In the genomic region with DNA sequence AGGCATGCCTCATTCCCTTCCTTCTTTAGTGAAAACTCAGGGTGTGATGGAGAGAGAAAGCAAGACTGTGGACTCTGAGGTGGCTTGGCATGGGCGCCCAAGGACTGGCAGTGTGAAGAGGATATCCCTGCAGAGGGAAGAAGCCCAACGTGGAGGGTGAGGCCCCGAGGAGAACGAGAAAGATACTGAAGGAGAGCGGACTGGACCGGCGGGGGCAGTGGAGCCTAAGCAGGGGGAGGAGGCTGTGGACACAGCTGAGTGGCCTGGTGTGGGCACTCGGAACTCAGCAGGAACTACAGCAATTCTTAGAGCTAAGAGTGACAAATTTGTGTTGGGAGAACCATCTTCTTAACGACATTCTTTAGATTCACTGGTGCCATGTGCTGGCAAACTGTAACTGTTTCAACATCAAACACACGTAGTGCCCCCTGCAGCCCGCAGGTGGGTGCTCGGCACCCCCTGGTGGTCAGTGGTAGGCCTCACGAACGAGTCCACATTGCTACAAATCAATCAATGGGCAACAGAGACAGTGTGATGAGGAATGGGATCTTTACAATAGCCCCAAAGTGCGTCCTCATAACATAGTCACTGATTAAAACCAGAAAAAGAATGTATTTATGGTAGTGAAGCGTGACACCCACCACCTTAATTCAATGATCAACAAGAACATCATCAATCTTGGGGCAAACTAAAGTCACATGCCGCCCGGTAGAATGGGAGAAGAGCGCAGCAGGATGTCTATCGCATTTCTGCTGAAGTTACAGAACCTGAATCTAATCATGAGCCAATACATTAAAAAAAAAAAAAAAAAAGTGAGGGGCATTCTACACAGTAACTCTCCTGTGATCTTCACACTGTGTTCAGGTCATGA, we compare ENCODE assay signal across 8 cellular contexts. TPM values are rescaled to one million over a fixed set of nuclear protein-coding genes. Genes with fewer than 3 reads are reported as not detected.
A peak's percentile ranks its signal among the peaks of the same experiment; 100 is the strongest.
DNase-seq lines count a peak whose midpoint lies in the region; ATAC-seq and TF ChIP-seq lines count a peak whose summit lies in the region.

No MANE protein-coding gene starts in this region.

- CTCF ChIA-PET in IMR-90 (lab: Yijun Ruan, JAX), result no interaction called here
- CTCF ChIA-PET in activated CD4-positive, alpha-beta memory T cell treated with anti-CD3 and anti-CD28 coated beads, Interleukin-2, amount 10 ng/mL, durations not matched to agents 7 days and 5 days (lab: Charles Lee), result interaction anchor here (1.0 to 2.4 kb wide), 2 partner anchors 67 to 71 kb away, joined by 6 to 11 read pairs; no protein-coding TSS in a partner anchor

- BruUV-seq in IMR-90 (replicated peaks; lab: Mats Ljungman, UMichigan), result no TSS peak

- no peak overlapping the region for H4K5ac ChIP-seq in IMR-90 (ENCODE audit: low read depth, low read length)

- in situ Hi-C loops in IMR-90 (cut with MboI; ENCODE audit: low sequenced_read_pairs), result loop anchor here (10.0 kb wide), 1 partner anchor 234 kb away; no protein-coding TSS in a partner anchor

- H2AK9ac ChIP-seq in IMR-90 (replicated peaks; ENCODE audit: low read depth, low read length, poor library complexity), result peak overlapping the region; percentile 62

- H3K9ac ChIP-seq in IMR-90 (ENCODE audit: low read depth, low read length), result no peak overlapping the region

- H3K23ac ChIP-seq in IMR-90 (ENCODE audit: low read depth, low read length), result no peak overlapping the region

- H3K9me3 ChIP-seq in IMR-90 (ENCODE audit: control insufficient read depth, insufficient read depth, low read length) (no peaks in the 10 kb centered on the region), gastroesophageal sphincter (no peaks in the 10 kb centered on the region)

- H2AK5ac ChIP-seq in IMR-90 (ENCODE audit: low read depth, low read length), result no peak overlapping the region

- no peaks in the 10 kb centered on the region for H3K9me1 ChIP-seq in IMR-90 (ENCODE audit: insufficient read depth, low read length)

- peak overlapping the region; percentile 35 for H2AFZ ChIP-seq in IMR-90 (replicated peaks; ENCODE audit: low read length, poor library complexity)

- peaks cover 4% of the 10 kb centered on the region for H3K27me3 Mint-ChIP-seq in activated CD4-positive, alpha-beta memory T cell treated with anti-CD3 and anti-CD28 coated beads, Interleukin-2, amount 10 ng/mL, durations not matched to agents 7 days and 5 days

- no peak overlapping the region for H2BK5ac ChIP-seq in IMR-90 (ENCODE audit: low read depth, low read length, poor library complexity, severe bottlenecking)

- no peak overlapping the region for H3K4me2 ChIP-seq in IMR-90 (ENCODE audit: low read depth, low read length)

- no peak overlapping the region for H2BK20ac ChIP-seq in IMR-90 (ENCODE audit: low read depth, low read length)

- no peak overlapping the region for H3K14ac ChIP-seq in IMR-90 (replicated peaks; ENCODE audit: low read depth, low read length)

- H3K4me1 ChIP-seq in IMR-90 (ENCODE audit: control insufficient read depth, insufficient read depth, low read length) (no peaks in the 10 kb centered on the region), gastroesophageal sphincter (no peaks in the 10 kb centered on the region)

- no peak overlapping the region for H3K27ac Mint-ChIP-seq in activated CD4-positive, alpha-beta memory T cell treated with anti-CD3 and anti-CD28 coated beads, Interleukin-2, amount 10 ng/mL, durations not matched to agents 7 days and 5 days

- dilution Hi-C loops in IMR-90 (cut with HindIII; ENCODE audit: low sequenced_read_pairs, unreplicated experiment), result no loop called here

- no peak overlapping the region for H4K8ac ChIP-seq in IMR-90 (ENCODE audit: low read depth in 2 of 2, low read length in 2 of 2)

- peak; percentile 9 for DNase-seq in NCI-H748 (lab: John Stamatoyannopoulos, UW; ENCODE audit: unreplicated experiment)
- DNase-seq in NCI-H748 treated with DMSO at 0.1 percent for 48 hours (lab: John Stamatoyannopoulos, UW), result no peak
- peak; percentile 14 for DNase-seq in IMR-90
- DNase-seq in activated CD4-positive, alpha-beta memory T cell treated with anti-CD3 and anti-CD28 coated beads, Interleukin-2, amount 10 ng/mL, durations not matched to agents 7 days and 5 days, result peak; percentile 60
- peak; percentile 63 for DNase-seq in stimulated activated CD4-positive, alpha-beta T cell treated with anti-CD3 and anti-CD28 coated beads, Interleukin-15, amount 100 ng/mL, for 24 hours
- DNase-seq in NCI-H1417 treated with DMSO at 0.1 percent for 48 hours (lab: John Stamatoyannopoulos, UW), result no peak
- DNase-seq in DMS153 treated with DMSO at 0.1 percent for 48 hours (lab: John Stamatoyannopoulos, UW; ENCODE audit: unreplicated experiment), result no peak

- intact Hi-C loops in IMR-90 (cut with micrococcal nuclease), result loop anchor here (2.0 kb wide), 2 partner anchors 72 to 234 kb away; no protein-coding TSS in a partner anchor

- peak; percentile 67 for TF ChIP-seq RAD21 in IMR-90 (IDR thresholded peaks at IDR 0.05; ENCODE audit: low read length)

- H3K4me3 ChIP-seq in IMR-90 (ENCODE audit: insufficient read depth, low read depth, low read length) (no peak overlapping the region), gastroesophageal sphincter (no peak overlapping the region)

- TF ChIP-seq EP300 in gastroesophageal sphincter (IDR thresholded peaks at IDR 0.05), result no peak

- no peak overlapping the region for H3K4ac ChIP-seq in IMR-90 (ENCODE audit: low read depth, low read length)

- H3K27ac ChIP-seq in IMR-90 (ENCODE audit: insufficient read depth, low read length) (no peak overlapping the region), gastroesophageal sphincter (no peak overlapping the region)

- H3K27me3 ChIP-seq in IMR-90 (ENCODE audit: control insufficient read depth, insufficient read depth, low read length), result peaks cover 21% of the 10 kb centered on the region
- H3K27me3 ChIP-seq in gastroesophageal sphincter, result no peaks in the 10 kb centered on the region

- H3K4me1 Mint-ChIP-seq in activated CD4-positive, alpha-beta memory T cell treated with anti-CD3 and anti-CD28 coated beads, Interleukin-2, amount 10 ng/mL, durations not matched to agents 7 days and 5 days, result no peaks in the 10 kb centered on the region

- no peak for TF ChIP-seq POLR2A in IMR-90 (IDR thresholded peaks at IDR 0.05; ENCODE audit: low read depth, low read length)
- no peak for TF ChIP-seq POLR2A in gastroesophageal sphincter (IDR thresholded peaks at IDR 0.05)

- TF ChIP-seq CTCF in IMR-90 (conservative IDR thresholded peaks at IDR 0.05; ENCODE audit: low read depth, low read length) (peak; percentile 65), gastroesophageal sphincter (IDR thresholded peaks at IDR 0.05) (peak in 3 of 4 experiments; percentile 25 to 60 (median 26))

- POLR2A ChIA-PET in IMR-90 (lab: Charles Lee; ENCODE audit: unreplicated experiment), result no interaction called here
- POLR2A ChIA-PET in activated CD4-positive, alpha-beta memory T cell treated with anti-CD3 and anti-CD28 coated beads, Interleukin-2, amount 10 ng/mL, durations not matched to agents 7 days and 5 days (lab: Charles Lee), result no interaction called here

- no peak overlapping the region for H2BK120ac ChIP-seq in IMR-90 (ENCODE audit: low read depth, low read length)

- no peaks in the 10 kb centered on the region for H3K36me3 Mint-ChIP-seq in activated CD4-positive, alpha-beta memory T cell treated with anti-CD3 and anti-CD28 coated beads, Interleukin-2, amount 10 ng/mL, durations not matched to agents 7 days and 5 days (ENCODE audit: low read depth)

- H4K20me1 ChIP-seq in IMR-90 (ENCODE audit: insufficient read depth, low read length), result no peaks in the 10 kb centered on the region

- peak; percentile 53 for ATAC-seq in IMR-90 (ENCODE audit: low read depth)
- ATAC-seq in gastroesophageal sphincter, result no peak

- H2BK15ac ChIP-seq in IMR-90 (ENCODE audit: low read depth, low read length), result no peak overlapping the region

- no peak overlapping the region; the same call in 1 of the 2 replicates for H3K56ac ChIP-seq in IMR-90 (ENCODE audit: extremely low read depth, insufficient read depth, low read length)

- 54% methylated on average over 6 of the region's 20 CpGs; no CpG with 5 or more reads in 1 of the 2 experiments for WGBS in IMR-90 (ENCODE audit: extremely low coverage in 2 of 2, insufficient read length in 1 of 2), 2 experiments
- WGBS in gastroesophageal sphincter (ENCODE audit: low coverage in 1 of 2), 2 donors, result 49 to 53% methylated on average over 18 of the region's 20 CpGs

- no peaks in the 10 kb centered on the region for H3K79me1 ChIP-seq in IMR-90 (ENCODE audit: low read depth in 1 of 2, low read length in 2 of 2)

- no peaks in the 10 kb centered on the region for H3K36me3 ChIP-seq in IMR-90 (ENCODE audit: control insufficient read depth, insufficient read depth, low read length)
- no peaks in the 10 kb centered on the region for H3K36me3 ChIP-seq in gastroesophageal sphincter

- no peak overlapping the region for H4K91ac ChIP-seq in IMR-90 (ENCODE audit: insufficient read depth, low read depth, low read length)

- H3K9me3 Mint-ChIP-seq in activated CD4-positive, alpha-beta memory T cell treated with anti-CD3 and anti-CD28 coated beads, Interleukin-2, amount 10 ng/mL, durations not matched to agents 7 days and 5 days, result no peaks in the 10 kb centered on the region

- H3K18ac ChIP-seq in IMR-90 (ENCODE audit: low read depth, low read length), result no peak overlapping the region

- H3K4me3 Mint-ChIP-seq in activated CD4-positive, alpha-beta memory T cell treated with anti-CD3 and anti-CD28 coated beads, Interleukin-2, amount 10 ng/mL, durations not matched to agents 7 days and 5 days, result no peak overlapping the region

TF ChIP-seq in IMR-90, 13 proteins besides CTCF, POLR2A, EP300 and RAD21 (continues in another document):
- no peak for TF ChIP-seq MXI1 (IDR thresholded peaks at IDR 0.05; ENCODE audit: borderline replicate concordance, low read depth, low read length)
- TF ChIP-seq RFX5 (IDR thresholded peaks at IDR 0.05; ENCODE audit: low read depth, low read length), result no peak
- no peak for TF ChIP-seq RCOR1 (IDR thresholded peaks at IDR 0.05; ENCODE audit: insufficient replicate concordance, low read length)
- TF ChIP-seq FOS (IDR thresholded peaks at IDR 0.05; ENCODE audit: low read depth, low read length), result no peak
- TF ChIP-seq MAZ (IDR thresholded peaks at IDR 0.05; ENCODE audit: borderline replicate concordance, low read depth, low read length), result no peak

RNA-seq across cellular contexts. Expression of gene SFTPA1, which starts 2.0 kb away (rescaled TPM):
- total RNA-seq in IMR-90 (2012; rRNA removed), result not detected in 2 replicates
- not detected in 2 replicates for polyA plus RNA-seq in IMR-90 (2012; rRNA removed)
- not detected in 2 replicates for polyA plus RNA-seq in IMR-90 (2012; cell fraction: cytosol; rRNA removed)
- polyA plus RNA-seq in IMR-90 (2012; cell fraction: nucleus; rRNA removed; ENCODE audit: low replicate concordance), result not detected in 2 replicates
- not detected for total RNA-seq in activated CD4-positive, alpha-beta memory T cell treated with anti-CD3 and anti-CD28 coated beads, Interleukin-2, amount 10 ng/mL, durations not matched to agents 7 days and 5 days
- not detected for total RNA-seq in gastroesophageal sphincter

RNA-seq across cellular contexts. Expression of gene SFTPA2, which starts 48.5 kb away (rescaled TPM):
- total RNA-seq in IMR-90 (2012; rRNA removed) (not detected in 2 replicates), gastroesophageal sphincter (under 1 TPM in 1 of 4 donors, not detected in 3; 0.16 TPM)
- polyA plus RNA-seq in IMR-90 (2012; rRNA removed), result not detected in 2 replicates
- not detected in 2 replicates for polyA plus RNA-seq in IMR-90 (2012; cell fraction: cytosol; rRNA removed)
- 0.03 TPM in 1 of 2 replicates, not detected in the other for polyA plus RNA-seq in IMR-90 (2012; cell fraction: nucleus; rRNA removed; ENCODE audit: low replicate concordance)
- not detected for total RNA-seq in activated CD4-positive, alpha-beta memory T cell treated with anti-CD3 and anti-CD28 coated beads, Interleukin-2, amount 10 ng/mL, durations not matched to agents 7 days and 5 days

Comparison
In these comparisons a context has a peak if more than half of its experiments do, and no peak if none do; other contexts are left out.
1. DNase-seq: peak in NCI-H748 (single experiment), IMR-90 (single experiment), activated CD4-positive, alpha-beta memory T cell treated with anti-CD3 and anti-CD28 coated beads, Interleukin-2, amount 10 ng/mL, durations not matched to agents 7 days and 5 days (single experiment) and stimulated activated CD4-positive, alpha-beta T cell treated with anti-CD3 and anti-CD28 coated beads, Interleukin-15, amount 100 ng/mL, for 24 hours (single experiment); none in NCI-H748 treated with DMSO at 0.1 percent for 48 hours (single experiment), NCI-H1417 treated with DMSO at 0.1 percent for 48 hours (single experiment) and DMS153 treated with DMSO at 0.1 percent for 48 hours (single experiment).